In genomic region chr6:109290143-109290931, GRCh38 we compare ENCODE assay signal across 27 cellular contexts.
"Had no signal": no experiment of that assay in that cellular context is flagged by ENCODE, and none has a peak within 500 bp of the region (broad histone marks: within the 10 kb centered on the region; RNA-seq: fewer than 3 reads in every experiment).

No MANE protein-coding gene starts in this region.

- H3K4me1 ChIP-seq: foreskin keratinocyte, testis, tibial artery had no signal

- H3K27me3 ChIP-seq: ovary, sigmoid colon, testis had no signal

- H3K4me3 ChIP-seq: dorsolateral prefrontal cortex, heart right ventricle, ovary, psoas muscle, sigmoid colon, tibial artery had no signal

- H3K9me3 Mint-ChIP-seq: mesothelial cell of epicardium; naive thymus-derived CD4-positive, alpha-beta T cell; nephron progenitor cell; stimulated activated effector memory CD8-positive, alpha-beta T cell treated with anti-CD3 and anti-CD28 coated beads, Interleukin-12 subunit alpha, Interleukin-12 subunit beta, amount 100 ng/mL, for 72 hours; type B pancreatic cell had no signal

- H3K4me1 Mint-ChIP-seq: immature natural killer cell; naive thymus-derived CD4-positive, alpha-beta T cell; stimulated activated effector memory CD8-positive, alpha-beta T cell treated with anti-CD3 and anti-CD28 coated beads, Interleukin-12 subunit alpha, Interleukin-12 subunit beta, amount 100 ng/mL, for 72 hours had no signal

- DNase-seq: dorsolateral prefrontal cortex; effector CD4-positive, alpha-beta T cell; foreskin keratinocyte; glutamatergic neuron; heart right ventricle; hippocampal formation; immature natural killer cell; islet precursor cell; mesenchymal stem cell; naive thymus-derived CD4-positive, alpha-beta T cell; nephron progenitor cell; occipital lobe; ovary; right cardiac atrium; sigmoid colon; stimulated activated CD4-positive, alpha-beta T cell treated with anti-CD3 and anti-CD28 coated beads, Interleukin-2, amount 100 ng/mL, for 24 hours; stimulated activated CD4-positive, alpha-beta T cell treated with anti-CD3 and anti-CD28 coated beads, Interleukin-4, amount 100 ng/mL, for 24 hours; stimulated activated naive CD8-positive, alpha-beta T cell treated with anti-CD3 and anti-CD28 coated beads, Interleukin-15, Interleukin-2, amounts not matched to agents 100 U/mL and 50 U/mL, for 24 hours; substantia nigra; testis; tibial artery had no signal

- H3K27ac Mint-ChIP-seq: immature natural killer cell; mesothelial cell of epicardium; naive thymus-derived CD4-positive, alpha-beta T cell; nephron progenitor cell; stimulated activated effector memory CD8-positive, alpha-beta T cell treated with anti-CD3 and anti-CD28 coated beads, Interleukin-12 subunit alpha, Interleukin-12 subunit beta, amount 100 ng/mL, for 72 hours; type B pancreatic cell had no signal

- H3K4me3 Mint-ChIP-seq: immature natural killer cell; mesothelial cell of epicardium; naive thymus-derived CD4-positive, alpha-beta T cell; nephron progenitor cell; stimulated activated effector memory CD8-positive, alpha-beta T cell treated with anti-CD3 and anti-CD28 coated beads, Interleukin-12 subunit alpha, Interleukin-12 subunit beta, amount 100 ng/mL, for 72 hours; type B pancreatic cell had no signal

- H3K27me3 Mint-ChIP-seq: type B pancreatic cell had no signal

- H3K9me3 ChIP-seq: heart right ventricle, ovary, psoas muscle, sigmoid colon, testis, tibial artery had no signal

- H3K36me3 Mint-ChIP-seq: mesothelial cell of epicardium; naive thymus-derived CD4-positive, alpha-beta T cell; stimulated activated effector memory CD8-positive, alpha-beta T cell treated with anti-CD3 and anti-CD28 coated beads, Interleukin-12 subunit alpha, Interleukin-12 subunit beta, amount 100 ng/mL, for 72 hours; type B pancreatic cell had no signal

- H3K27ac ChIP-seq: dorsolateral prefrontal cortex, epithelial cell of prostate, foreskin keratinocyte, heart right ventricle, ovary, sigmoid colon, testis, tibial artery had no signal

- ATAC-seq: esophagus mucosa; foreskin keratinocyte; heart right ventricle; naive thymus-derived CD4-positive, alpha-beta T cell; psoas muscle; stimulated activated effector memory CD8-positive, alpha-beta T cell treated with anti-CD3 and anti-CD28 coated beads, Interleukin-12 subunit alpha, Interleukin-12 subunit beta, amount 100 ng/mL, for 72 hours; stimulated activated naive CD8-positive, alpha-beta T cell treated with anti-CD3 and anti-CD28 coated beads, Interleukin-15, Interleukin-2, amounts not matched to agents 100 U/mL and 50 U/mL, for 24 hours had no signal

- H3K36me3 ChIP-seq: heart right ventricle, ovary, sigmoid colon, tibial artery had no signal
